Comparison of ENCODE assay signal across 23 cellular contexts in genomic region chr6:117326396-117326795, GRCh38.
"Had no signal": no experiment of that assay in that cellular context is flagged by ENCODE, and none has a peak within 500 bp of the region (broad histone marks: within the 10 kb centered on the region; RNA-seq: fewer than 3 reads in every experiment).

No MANE protein-coding gene starts in this region.

- H3K27ac ChIP-seq: coronary artery, heart right ventricle, left ventricle myocardium inferior, lower lobe of right lung, neural progenitor cell, ovary, right atrium auricular region, sigmoid colon, stomach, thoracic aorta, transverse colon had no signal

- H3K9me3 ChIP-seq: gastrocnemius medialis, heart right ventricle, left ventricle myocardium inferior, lower lobe of right lung, ovary, right atrium auricular region, sigmoid colon, stomach, thoracic aorta, transverse colon had no signal

- H2AFZ ChIP-seq: neural progenitor cell had no signal

- H3K36me3 ChIP-seq: gastrocnemius medialis, heart right ventricle, left ventricle myocardium inferior, neural progenitor cell, ovary, right atrium auricular region, sigmoid colon, stomach, thoracic aorta, transverse colon had no signal

- DNase-seq: effector CD4-positive, alpha-beta T cell; endodermal cell; erythroblast; gastrocnemius medialis; heart right ventricle; immature natural killer cell; left cardiac atrium; left ventricle myocardium inferior; lower lobe of right lung; nucleus accumbens; ovary; sigmoid colon; small intestine; stimulated activated CD4-positive, alpha-beta T cell treated with anti-CD3 and anti-CD28 coated beads, Interleukin-12 subunit alpha, Interleukin-12 subunit beta, amount 100 ng/mL, for 4 hours; stimulated activated naive CD4-positive, alpha-beta T cell; stomach; substantia nigra; transverse colon had no signal

- H3K4me2 ChIP-seq: neural progenitor cell had no signal

- H3K4me1 ChIP-seq: heart right ventricle, left ventricle myocardium inferior, lower lobe of right lung, neural progenitor cell, right atrium auricular region, sigmoid colon, stomach, transverse colon had no signal

- H3K9ac ChIP-seq: neural progenitor cell had no signal

- H3K27me3 ChIP-seq: gastrocnemius medialis, neural progenitor cell, ovary, right atrium auricular region, sigmoid colon, stomach, transverse colon had no signal

- ATAC-seq: gastrocnemius medialis; heart right ventricle; left cardiac atrium; natural killer cell treated with Interleukin-12 subunit alpha and Interleukin-12 subunit beta and Interleukin-15 and Interleukin-18, amount 100 ng/mL, for 72 hours had no signal

- H3K4me3 ChIP-seq: coronary artery, gastrocnemius medialis, heart right ventricle, left ventricle myocardium inferior, lower lobe of right lung, neural progenitor cell, ovary, right atrium auricular region, sigmoid colon, stomach, thoracic aorta, transverse colon had no signal
